ENCODE assay signal across 1 cellular context in genomic region chr15:75100679-75101078, GRCh38.
A peak's percentile ranks its signal among the peaks of the same experiment; 100 is the strongest.
TF ChIP-seq lines count a peak whose summit lies in the region.

No MANE protein-coding gene starts in this region.

TF ChIP-seq in K562, 482 proteins besides CTCF, POLR2A, EP300 and RAD21 (continued from another document):
- peak; percentile 62 for TF ChIP-seq ATF3 (IDR thresholded peaks at IDR 0.05)
- no peak for TF ChIP-seq ATF3 (CRISPR knock-in tag; conservative IDR thresholded peaks at IDR 0.05)
